Comparison of ENCODE assay signal across 12 cellular contexts in genomic region chr1:167668108-167668507, GRCh38. TPM values are rescaled to one million over a fixed set of nuclear protein-coding genes. Genes with fewer than 3 reads are reported as not detected.
DNase-seq lines count a peak whose midpoint lies in the region; ATAC-seq and TF ChIP-seq lines count a peak whose summit lies in the region.
"Had no signal": no experiment of that assay in that cellular context is flagged by ENCODE, and none has a peak within 500 bp of the region (broad histone marks: within the 10 kb centered on the region; RNA-seq: fewer than 3 reads in every experiment).

No MANE protein-coding gene starts in this region.

- no peaks in the 10 kb centered on the region for H3K79me2 ChIP-seq in GM23338 (replicated peaks; ENCODE audit: insufficient read depth)

- peak; percentile 53 for ATAC-seq in GM21737 (IDR thresholded peaks at IDR 0.05; ENCODE audit: unreplicated experiment)
- ATAC-seq in HG03460 (IDR thresholded peaks at IDR 0.05; ENCODE audit: unreplicated experiment) = peak; percentile 76
- no peak for ATAC-seq in GM23338
- ATAC-seq: A549 had no signal

- intact Hi-C loops in activated CD4-positive, alpha-beta memory T cell treated with anti-CD3 and anti-CD28 coated beads for 36 hours (cut with micrococcal nuclease) = no loop called here

- no peaks in the 10 kb centered on the region for H4K20me1 ChIP-seq in GM23338 (replicated peaks; ENCODE audit: insufficient read depth)

- H3K36me3 ChIP-seq in neutrophil = peaks cover 53% of the 10 kb centered on the region
- H3K36me3 ChIP-seq in GM23338 (ENCODE audit: insufficient read depth) = no peaks in the 10 kb centered on the region
- H3K36me3 ChIP-seq: MG63 had no signal

- no peaks in the 10 kb centered on the region for H3K9me3 ChIP-seq in neutrophil
- H3K9me3 ChIP-seq: A549, MG63, SK-N-SH had no signal

- no peaks in the 10 kb centered on the region for H3K27me3 Mint-ChIP-seq in activated CD4-positive, alpha-beta memory T cell treated with anti-CD3 and anti-CD28 coated beads for 36 hours
- no peaks in the 10 kb centered on the region for H3K27me3 Mint-ChIP-seq in activated CD4-positive, alpha-beta memory T cell treated with anti-CD3 and anti-CD28 coated beads, Interleukin-2, amount 10 ng/mL, durations not matched to agents 7 days and 5 days
- H3K27me3 Mint-ChIP-seq in GM23338 (ENCODE audit: insufficient read depth, low read depth, poor library complexity) = peaks cover 7% of the 10 kb centered on the region

- POLR2A ChIA-PET in activated CD4-positive, alpha-beta memory T cell treated with anti-CD3 and anti-CD28 coated beads for 36 hours (lab: Charles Lee) = no interaction called here
- POLR2A ChIA-PET in activated CD4-positive, alpha-beta memory T cell treated with anti-CD3 and anti-CD28 coated beads, Interleukin-2, amount 10 ng/mL, durations not matched to agents 7 days and 5 days (lab: Charles Lee) = interaction anchor here (1.0 to 1.4 kb wide), 2 partner anchors 40 to 47 kb away, joined by 3 to 4 read pairs; no protein-coding TSS in a partner anchor

- peak overlapping the region; percentile 23 for H3K27ac ChIP-seq in neutrophil
- no peak overlapping the region for H3K27ac ChIP-seq in GM23338 (ENCODE audit: low read depth)
- H3K27ac ChIP-seq: A549 had no signal

- no peak for TF ChIP-seq CTCF in neutrophil (IDR thresholded peaks at IDR 0.05)
- TF ChIP-seq CTCF in GM23338 (conservative IDR thresholded peaks at IDR 0.05; ENCODE audit: low read depth in 2 of 2) = no peak

- CTCF ChIA-PET in activated CD4-positive, alpha-beta memory T cell treated with anti-CD3 and anti-CD28 coated beads for 36 hours (lab: Charles Lee) = interaction anchor here (1.0 to 2.8 kb wide), 5 partner anchors 10 to 113 kb away, joined by 3 to 11 read pairs (median 5); no protein-coding TSS in a partner anchor
- CTCF ChIA-PET in activated CD4-positive, alpha-beta memory T cell treated with anti-CD3 and anti-CD28 coated beads, Interleukin-2, amount 10 ng/mL, durations not matched to agents 7 days and 5 days (lab: Charles Lee) = interaction anchor here (0.7 to 1.4 kb wide), 4 partner anchors 14 to 68 kb away, joined by 3 to 5 read pairs (median 4); no protein-coding TSS in a partner anchor

- no peak for DNase-seq in activated CD4-positive, alpha-beta memory T cell treated with anti-CD3 and anti-CD28 coated beads for 36 hours
- no peak for DNase-seq in activated CD4-positive, alpha-beta memory T cell treated with anti-CD3 and anti-CD28 coated beads, Interleukin-2, amount 10 ng/mL, durations not matched to agents 7 days and 5 days
- DNase-seq in dermis blood vessel endothelial cell (no peak), GM23338 (ENCODE audit: low spot score) (no peak), ecto neural progenitor cell (ENCODE audit: low spot score) (no peak)
- DNase-seq: activated naive CD4-positive, alpha-beta T cell treated with anti-CD3 and anti-CD28 coated beads, Interleukin-2, amount 50 U/mL, for 16 hours; MG63; SK-N-SH had no signal

- peaks cover 52 to 55% of the 10 kb centered on the region in 2 experiments for H3K4me1 ChIP-seq in neutrophil (ENCODE audit: control insufficient read depth in 1 of 2, insufficient read depth in 1 of 2, low read depth in 1 of 2, low read length in 1 of 2)
- no peaks in the 10 kb centered on the region for H3K4me1 ChIP-seq in GM23338 (ENCODE audit: insufficient read depth)

- no peak overlapping the region for H3K4me3 Mint-ChIP-seq in activated CD4-positive, alpha-beta memory T cell treated with anti-CD3 and anti-CD28 coated beads for 36 hours
- H3K4me3 Mint-ChIP-seq in activated CD4-positive, alpha-beta memory T cell treated with anti-CD3 and anti-CD28 coated beads, Interleukin-2, amount 10 ng/mL, durations not matched to agents 7 days and 5 days = no peak overlapping the region
- no peak overlapping the region for H3K4me3 Mint-ChIP-seq in GM23338

- no peak overlapping the region for H2AFZ ChIP-seq in GM23338

- H3K27me3 ChIP-seq in neutrophil = no peaks in the 10 kb centered on the region
- H3K27me3 ChIP-seq in GM23338 (ENCODE audit: insufficient read depth) = no peaks in the 10 kb centered on the region
- H3K27me3 ChIP-seq: MG63 had no signal

- no peak overlapping the region for H3K4me2 ChIP-seq in GM23338
- H3K4me2 ChIP-seq: A549, SK-N-SH had no signal

- H3F3A ChIP-seq in GM23338 (replicated peaks; ENCODE audit: low read depth) = no peaks in the 10 kb centered on the region

- peak overlapping the region; percentile 40 for H3K27ac Mint-ChIP-seq in activated CD4-positive, alpha-beta memory T cell treated with anti-CD3 and anti-CD28 coated beads for 36 hours
- no peak overlapping the region for H3K27ac Mint-ChIP-seq in activated CD4-positive, alpha-beta memory T cell treated with anti-CD3 and anti-CD28 coated beads, Interleukin-2, amount 10 ng/mL, durations not matched to agents 7 days and 5 days
- no peak overlapping the region for H3K27ac Mint-ChIP-seq in GM23338

- peaks cover 10% of the 10 kb centered on the region; the same call in 1 of the 2 replicates for H3K9me2 ChIP-seq in GM23338 (ENCODE audit: insufficient read depth)
- H3K9me2 ChIP-seq: SK-N-SH had no signal

- H3K36me3 Mint-ChIP-seq in activated CD4-positive, alpha-beta memory T cell treated with anti-CD3 and anti-CD28 coated beads for 36 hours = peaks cover 10% of the 10 kb centered on the region
- peaks cover 80% of the 10 kb centered on the region for H3K36me3 Mint-ChIP-seq in activated CD4-positive, alpha-beta memory T cell treated with anti-CD3 and anti-CD28 coated beads, Interleukin-2, amount 10 ng/mL, durations not matched to agents 7 days and 5 days (ENCODE audit: low read depth)
- H3K36me3 Mint-ChIP-seq in GM23338 (ENCODE audit: low read depth) = no peaks in the 10 kb centered on the region

- peaks cover 69% of the 10 kb centered on the region for H3K4me1 Mint-ChIP-seq in activated CD4-positive, alpha-beta memory T cell treated with anti-CD3 and anti-CD28 coated beads for 36 hours (ENCODE audit: low read depth)
- H3K4me1 Mint-ChIP-seq in activated CD4-positive, alpha-beta memory T cell treated with anti-CD3 and anti-CD28 coated beads, Interleukin-2, amount 10 ng/mL, durations not matched to agents 7 days and 5 days = peaks cover 50% of the 10 kb centered on the region
- H3K4me1 Mint-ChIP-seq in GM23338 = peaks cover 11% of the 10 kb centered on the region; the same call in 2 of the 3 replicates

- no peaks in the 10 kb centered on the region for H3K9me3 Mint-ChIP-seq in activated CD4-positive, alpha-beta memory T cell treated with anti-CD3 and anti-CD28 coated beads for 36 hours
- no peaks in the 10 kb centered on the region for H3K9me3 Mint-ChIP-seq in activated CD4-positive, alpha-beta memory T cell treated with anti-CD3 and anti-CD28 coated beads, Interleukin-2, amount 10 ng/mL, durations not matched to agents 7 days and 5 days
- H3K9me3 Mint-ChIP-seq in GM23338 = no peaks in the 10 kb centered on the region

- H3K4me3 ChIP-seq in neutrophil (ENCODE audit: low read depth in 1 of 2, low read length in 1 of 2) (no peak overlapping the region), GM23338 (no peak overlapping the region)
- H3K4me3 ChIP-seq: A549, MG63 had no signal

TF ChIP-seq in GM23338, 12 proteins besides CTCF, POLR2A, EP300 and RAD21 (continues in another document):
- no peak for TF ChIP-seq JUNB (IDR thresholded peaks at IDR 0.05; ENCODE audit: unreplicated experiment)
- TF ChIP-seq ETS1 (IDR thresholded peaks at IDR 0.05) = no peak
- no peak for TF ChIP-seq CREB1 (CRISPR knock-in tag; IDR thresholded peaks at IDR 0.05; ENCODE audit: low read depth)
- TF ChIP-seq POLR2AphosphoS5 (IDR thresholded peaks at IDR 0.05; ENCODE audit: low read depth) = no peak
- no peak for TF ChIP-seq EZH2 (IDR thresholded peaks at IDR 0.05; ENCODE audit: low read depth, unreplicated experiment)
- no peak for TF ChIP-seq EZH2phosphoT487 (IDR thresholded peaks at IDR 0.05; ENCODE audit: unreplicated experiment)

RNA-seq across cellular contexts. Expression of gene RCSD1, which starts 38.1 kb away (rescaled TPM):
- 10 to 100 TPM; 61.7 to 65.8 TPM for total RNA-seq in activated CD4-positive, alpha-beta memory T cell treated with anti-CD3 and anti-CD28 coated beads for 36 hours
- 100 to 1,000 TPM; 155 to 158 TPM for total RNA-seq in activated CD4-positive, alpha-beta memory T cell treated with anti-CD3 and anti-CD28 coated beads, Interleukin-2, amount 10 ng/mL, durations not matched to agents 7 days and 5 days
- total RNA-seq in dermis blood vessel endothelial cell = 49.2 and 55.7 TPM in 2 replicates
- total RNA-seq in GM23338 (2014; rRNA removed; shearing (Covaris generic)) = 0.73 TPM in 1 of 2 replicates, not detected in the other
- polyA plus RNA-seq in GM23338 (2016; fragmentation: Nextera tagmentation; extraction: Ambion mirVana) = 0.18 and 0.42 TPM in 2 replicates
- polyA plus RNA-seq: A549 had no signal

RNA-seq across cellular contexts. Expression of gene MPZL1, which starts 53.7 kb away (rescaled TPM):
- total RNA-seq in activated CD4-positive, alpha-beta memory T cell treated with anti-CD3 and anti-CD28 coated beads for 36 hours = 10 to 100 TPM; 21.9 to 23.0 TPM
- 10 to 100 TPM; 17.4 to 19.0 TPM for total RNA-seq in activated CD4-positive, alpha-beta memory T cell treated with anti-CD3 and anti-CD28 coated beads, Interleukin-2, amount 10 ng/mL, durations not matched to agents 7 days and 5 days
- 114 and 127 TPM in 2 replicates for total RNA-seq in dermis blood vessel endothelial cell
- 85.1 and 86.5 TPM in 2 replicates for total RNA-seq in GM23338 (2014; rRNA removed; shearing (Covaris generic))
- polyA plus RNA-seq in GM23338 (2016; fragmentation: Nextera tagmentation; extraction: Ambion mirVana) = 26.6 and 35.1 TPM in 2 replicates

Comparison
In these comparisons a context has a peak if more than half of its experiments do, and no peak if none do; other contexts are left out.
1. RNA of gene RCSD1, which starts 38.1 kb away (total RNA-seq): 155 to 158 TPM in activated CD4-positive, alpha-beta memory T cell treated with anti-CD3 and anti-CD28 coated beads, Interleukin-2, amount 10 ng/mL, durations not matched to agents 7 days and 5 days, 61.7 to 65.8 TPM in activated CD4-positive, alpha-beta memory T cell treated with anti-CD3 and anti-CD28 coated beads for 36 hours and 49.2 to 55.7 TPM in dermis blood vessel endothelial cell; 0.73 TPM in GM23338; every median in the first group is over 10 times any median in the second.